Comparison of ENCODE assay signal across 8 cellular contexts in the genomic region with DNA sequence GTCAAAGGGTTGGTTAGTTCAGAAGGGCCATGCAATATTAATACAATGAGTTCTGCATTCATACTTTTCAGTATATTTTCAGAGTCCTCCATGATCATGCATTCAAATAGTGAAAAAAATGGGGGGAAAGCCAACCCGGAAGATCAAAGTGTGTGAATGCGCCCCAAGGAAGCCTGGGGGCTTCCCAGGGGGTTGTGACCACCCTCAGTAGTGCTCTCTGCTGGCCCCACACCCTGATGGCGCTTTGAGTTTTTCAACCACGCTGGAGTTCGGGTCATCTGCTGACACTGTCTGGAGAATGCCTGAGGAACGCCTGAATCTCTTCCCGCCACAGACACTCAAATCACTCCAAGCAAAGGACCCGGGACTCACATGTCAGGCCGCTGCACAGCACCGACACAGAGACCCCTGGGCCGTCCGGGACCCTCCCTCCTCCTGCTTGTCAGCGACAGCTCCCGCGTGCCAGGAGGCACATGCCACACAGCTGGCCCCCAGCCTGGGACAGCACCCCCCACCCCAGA. TPM values are rescaled to one million over a fixed set of nuclear protein-coding genes. Genes with fewer than 3 reads are reported as not detected.
A peak's percentile ranks its signal among the peaks of the same experiment; 100 is the strongest.
DNase-seq lines count a peak whose midpoint lies in the region; ATAC-seq, FAIRE-seq and TF ChIP-seq lines count a peak whose summit lies in the region.

No MANE protein-coding gene starts in this region.

- intact Hi-C loops in stomach (cut with DNase I; ENCODE audit: low total_unique reads) (no loop called here), posterior vena cava (cut with DNase I) (no loop called here)

- H3K4me3 ChIP-seq in HUES64 (ENCODE audit: low read length) (peak overlapping the region; percentile 80), adipocyte (ENCODE audit: low read length) (peak overlapping the region; percentile 84), keratinocyte (ENCODE audit: control insufficient read depth in 2 of 3, extremely low read depth in 1 of 3, insufficient read depth in 2 of 3, low read depth in 1 of 3, low read length in 3 of 3) (peak overlapping the region; percentile 11 to 75 (median 60)), stomach (peak overlapping the region; percentile 77 to 85 (median 82))

- H3K27me3 ChIP-seq in HUES64 (ENCODE audit: insufficient read depth, low read length) (peaks cover 19% of the 10 kb centered on the region), adipocyte (replicated peaks; ENCODE audit: control insufficient read depth, insufficient read depth, low read length) (no peaks in the 10 kb centered on the region), keratinocyte (ENCODE audit: control insufficient read depth, extremely low read depth, insufficient read depth, low read length) (peaks cover 13% of the 10 kb centered on the region), stomach (peaks cover 0 to 16% (median 6%) of the 10 kb centered on the region in 3 donors)

- H3K36me3 ChIP-seq in HUES64 (ENCODE audit: insufficient read depth, low read length), result no peaks in the 10 kb centered on the region; the same call in 1 of the 2 replicates
- no peaks in the 10 kb centered on the region for H3K36me3 ChIP-seq in adipocyte (ENCODE audit: control insufficient read depth, insufficient read depth, low read length, severe bottlenecking)
- H3K36me3 ChIP-seq in keratinocyte (ENCODE audit: control insufficient read depth in 2 of 2, extremely low read depth in 1 of 2, insufficient read depth in 2 of 2, low read length in 2 of 2), result no peaks in the 10 kb centered on the region
- H3K36me3 ChIP-seq in stomach, result no peaks in the 10 kb centered on the region

- H3K9ac ChIP-seq in HUES64 (ENCODE audit: low read depth, low read length) (peak overlapping the region; percentile 87; the same call in 1 of the 2 replicates), adipocyte (ENCODE audit: low read length) (peak overlapping the region; percentile 88), keratinocyte (ENCODE audit: control insufficient read depth, extremely low read depth, insufficient read depth, low read length) (no peak overlapping the region)

- WGBS in HUES64, result under 1% methylated on average over 15 of the region's 15 CpGs
- WGBS in stomach, 5 donors, result 1 to 8% (median 4%) methylated on average over 4 to 15 of the region's 15 CpGs

- no peak for ATAC-seq in GM18502 (IDR thresholded peaks at IDR 0.05; ENCODE audit: poor library complexity, unreplicated experiment)

- TF ChIP-seq CTCF in keratinocyte (optimal IDR thresholded peaks at IDR 0.05 in 1 of 3, IDR thresholded peaks at IDR 0.05 in 1 of 3, conservative IDR thresholded peaks at IDR 0.05 in 1 of 3; ENCODE audit: extremely low read depth in 1 of 3, insufficient read depth in 2 of 3, low read length in 3 of 3) (peak in 1 of 3 experiments; percentile 16), stomach (IDR thresholded peaks at IDR 0.05) (no peak)

- H3K79me2 ChIP-seq in keratinocyte (ENCODE audit: control insufficient read depth, insufficient read depth, low read length), result no peaks in the 10 kb centered on the region

- TF ChIP-seq EP300 in stomach (IDR thresholded peaks at IDR 0.05), result no peak

- no peak for FAIRE-seq in keratinocyte (lab: Jason Lieb, UNC)

- no peak for TF ChIP-seq POLR2A in stomach (IDR thresholded peaks at IDR 0.05)

- H4K20me1 ChIP-seq in keratinocyte (ENCODE audit: control insufficient read depth, extremely low read depth, insufficient read depth, low read length), result no peaks in the 10 kb centered on the region

- H3K4me1 ChIP-seq in HUES64 (ENCODE audit: insufficient read depth, low read length), result peaks cover 31% of the 10 kb centered on the region
- H3K4me1 ChIP-seq in adipocyte (ENCODE audit: control insufficient read depth, insufficient read depth, low read length), result peaks cover 67% of the 10 kb centered on the region
- peaks cover 38% of the 10 kb centered on the region for H3K4me1 ChIP-seq in keratinocyte (ENCODE audit: control insufficient read depth, extremely low read depth, insufficient read depth, low read length)
- peaks cover 58 to 77% (median 65%) of the 10 kb centered on the region in 4 donors for H3K4me1 ChIP-seq in stomach

- H3K9me1 ChIP-seq in keratinocyte (ENCODE audit: control insufficient read depth, extremely low read depth, insufficient read depth, low read length), result peaks cover 1% of the 10 kb centered on the region

- no peak overlapping the region for H2AFZ ChIP-seq in keratinocyte (ENCODE audit: control insufficient read depth, low read length)

- H3K4me2 ChIP-seq in keratinocyte (ENCODE audit: control insufficient read depth, extremely low read depth, insufficient read depth, low read depth, low read length), result peak overlapping the region; percentile 84

- H3K9me3 ChIP-seq in HUES64 (ENCODE audit: insufficient read depth, low read depth, low read length) (0 out of 2 replicates have a peak, but pooled peaks cover 3% of the 10 kb centered on the region), adipocyte (ENCODE audit: control insufficient read depth, low read length) (no peaks in the 10 kb centered on the region), keratinocyte (ENCODE audit: control insufficient read depth, low read depth, low read length) (no peaks in the 10 kb centered on the region), stomach (no peaks in the 10 kb centered on the region)

- dilution Hi-C loops in keratinocyte (cut with MboI; ENCODE audit: extremely low pct_ligation_motif_present, low sequenced_read_pairs), result no loop called here

- DNase-seq in adipocyte (ENCODE audit: low read depth) (peak; percentile 55), keratinocyte (ENCODE audit: low read depth, low spot score) (no peak), stomach (no peak), posterior vena cava (ENCODE audit: low spot score) (no peak)
- no peak for DNase-seq in stimulated activated CD4-positive, alpha-beta T cell treated with anti-CD3 and anti-CD28 coated beads, Interleukin-12 subunit alpha, Interleukin-12 subunit beta, amount 100 ng/mL, for 4 hours
- no peak for DNase-seq in stimulated activated CD4-positive, alpha-beta T cell treated with anti-CD3 and anti-CD28 coated beads, Interleukin-2, amount 100 ng/mL, for 48 hours

- H3K27ac ChIP-seq in HUES64 (ENCODE audit: low read depth, low read length), result no peak overlapping the region; the same call in 1 of the 2 replicates
- no peak overlapping the region for H3K27ac ChIP-seq in keratinocyte (ENCODE audit: control insufficient read depth, insufficient read depth, low read length)
- H3K27ac ChIP-seq in stomach, result peak overlapping the region; percentile 79 to 95 (median 91)

RNA-seq across cellular contexts. Expression of a gene that starts 1.0 kb away (rescaled TPM):
- polyA plus RNA-seq in HUES64 (2013, experiment 1 of 2), result 13.1 TPM
- polyA plus RNA-seq in HUES64 (2013, experiment 2 of 2), result 11.7 TPM
- polyA plus RNA-seq in keratinocyte (3.9 to 5.7 TPM (median 5.3 TPM) in 3 replicates), stomach (10 to 100 TPM in 2 of 3 donors, 1 to 10 TPM in 1; 10.0 to 40.6 (median 25.8) TPM)
- 0.39 TPM for polyA plus RNA-seq in keratinocyte (2011; ENCODE audit: low read depth)
- 4.7 and 4.9 TPM in 2 replicates for polyA plus RNA-seq in keratinocyte (2011; cell fraction: cytosol; rRNA removed)
- polyA plus RNA-seq in keratinocyte (2011; cell fraction: nucleus; rRNA removed), result 12.2 and 14.2 TPM in 2 replicates
- polyA plus RNA-seq in keratinocyte (2012; ENCODE audit: low replicate concordance), result 1.2 and 4.6 TPM in 2 replicates
- polyA minus RNA-seq in keratinocyte, result 10.1 to 20.3 TPM (median 18.5 TPM) in 3 replicates
- 6.1 TPM for polyA minus RNA-seq in keratinocyte (2011; cell fraction: cytosol; rRNA and poly(A)+ RNA removed)
- polyA minus RNA-seq in keratinocyte (2011; cell fraction: nucleus; rRNA and poly(A)+ RNA removed), result 10.4 and 17.5 TPM in 2 replicates
- total RNA-seq in stomach (100 to 1,000 TPM in 1 of 5 donors, 10 to 100 TPM in 4; 30.1 to 105 (median 86.9) TPM), posterior vena cava (10 to 100 TPM; 64.8 to 69.3 TPM)

Comparison
In these comparisons a context has a peak if more than half of its experiments do, and no peak if none do; other contexts are left out.
1. H3K27ac ChIP-seq: peak in stomach (5 of 5); none in HUES64 (single experiment) and keratinocyte (single experiment).
2. Peak in every context shown above with its lines, with median percentiles within 50 percentile points of each other: H3K4me3 ChIP-seq.